In genomic region chr15:57887825-57888224, GRCh38 we compare ENCODE assay signal across 35 cellular contexts.
"Had no signal": no experiment of that assay in that cellular context is flagged by ENCODE, and none has a peak within 500 bp of the region (broad histone marks: within the 10 kb centered on the region; RNA-seq: fewer than 3 reads in every experiment).

No MANE protein-coding gene starts in this region.

- H3K27me3 ChIP-seq: MG63 had no signal

- H3K36me3 ChIP-seq: MG63 had no signal

- DNase-seq: Karpas-422, Kasumi-1, MG63, MM.1S, MV-4-11, NCI-H1048, NCI-H1092, NCI-H1092 treated with DMSO at 0.1 percent for 48 hours, NCI-H1105, NCI-H1105 treated with DMSO at 0.1 percent for 48 hours, NCI-H1417, NCI-H1417 treated with DMSO at 0.1 percent for 48 hours, NCI-H1436, NCI-H1436 treated with DMSO at 0.1 percent for 48 hours, NCI-H146, NCI-H1694, NCI-H1694 treated with DMSO at 0.1 percent for 48 hours, NCI-H187, NCI-H187 treated with DMSO at 0.1 percent for 48 hours, NCI-H1930, NCI-H2029, NCI-H2029 treated with DMSO at 0.1 percent for 48 hours, NCI-H2081, NCI-H2081 treated with DMSO at 0.1 percent for 48 hours, NCI-H2107, NCI-H2171, NCI-H2171 treated with DMSO at 0.1 percent for 48 hours, NCI-H2227 treated with DMSO at 0.1 percent for 48 hours, NCI-H226, NCI-H345, NCI-H446, NCI-H446 treated with DMSO at 0.1 percent for 48 hours, NCI-H510A, NCI-H510A treated with DMSO at 0.1 percent for 48 hours, NCI-H524 had no signal

- H3K4me3 ChIP-seq: MG63 had no signal
